Comparison of ENCODE assay signal across 22 cellular contexts in the genomic region with DNA sequence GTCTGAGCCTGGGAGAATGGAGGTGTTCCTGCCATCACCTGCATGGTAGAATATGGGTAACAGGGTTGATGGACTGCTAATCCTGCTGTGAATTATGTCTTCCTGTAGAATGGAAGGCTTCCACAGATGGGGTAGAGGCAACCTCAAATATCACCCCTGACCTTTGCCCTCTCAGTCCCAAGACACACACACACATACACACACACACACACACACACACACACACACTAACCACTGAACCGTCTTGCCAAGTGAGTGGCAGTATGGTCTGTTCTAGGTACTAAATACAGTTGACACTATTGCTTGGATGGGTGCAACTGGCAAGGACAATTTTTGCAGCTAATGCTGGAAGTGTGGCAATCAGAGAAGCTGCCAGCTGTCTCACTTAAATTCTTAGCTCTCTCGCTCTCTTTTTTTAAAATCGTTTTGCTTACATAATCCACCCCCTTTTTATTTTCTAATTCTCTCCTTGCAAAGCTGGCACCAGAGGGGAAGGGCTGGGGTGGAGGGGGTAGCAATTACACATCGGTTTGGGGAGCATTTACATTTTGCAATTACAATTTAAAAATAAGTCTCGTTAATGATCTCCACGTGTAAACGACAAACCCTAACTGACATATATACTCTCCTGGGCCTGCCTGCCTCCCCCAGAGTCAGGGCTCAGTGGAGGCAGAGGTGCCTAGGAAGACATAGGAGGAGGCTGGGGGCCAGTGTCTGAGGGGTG.
DNase-seq lines count a peak whose midpoint lies in the region; ATAC-seq and TF ChIP-seq lines count a peak whose summit lies in the region.
"Had no signal": no experiment of that assay in that cellular context is flagged by ENCODE, and none has a peak within 500 bp of the region (broad histone marks: within the 10 kb centered on the region; RNA-seq: fewer than 3 reads in every experiment).

No MANE protein-coding gene starts in this region.

- TF ChIP-seq CTCF in osteoblast (IDR thresholded peaks at IDR 0.05; ENCODE audit: extremely low read depth, low read depth, low read length) (no peak), OCI-LY7 (conservative IDR thresholded peaks at IDR 0.05; ENCODE audit: low read length) (no peak)

- no peaks in the 10 kb centered on the region for H3K9me3 ChIP-seq in Karpas-422 (ENCODE audit: low read length)
- H3K9me3 ChIP-seq in osteoblast (ENCODE audit: low read depth, low read length): no peaks in the 10 kb centered on the region
- H3K9me3 ChIP-seq in OCI-LY7 (ENCODE audit: low read length): no peaks in the 10 kb centered on the region
- H3K9me3 ChIP-seq: BLaER1, Peyer's patch had no signal

- H3K4me1 ChIP-seq in Karpas-422 (ENCODE audit: low read length): peaks cover 79% of the 10 kb centered on the region
- no peaks in the 10 kb centered on the region for H3K4me1 ChIP-seq in osteoblast (ENCODE audit: insufficient read depth, low read length)
- H3K4me1 ChIP-seq in OCI-LY7 (ENCODE audit: insufficient read depth, low read length, poor library complexity, severe bottlenecking): no peaks in the 10 kb centered on the region
- H3K4me1 ChIP-seq: Peyer's patch had no signal

- H4K20me1 ChIP-seq in Karpas-422 (ENCODE audit: insufficient read depth, low read depth, low read length): no peaks in the 10 kb centered on the region
- H4K20me1 ChIP-seq in osteoblast (ENCODE audit: insufficient read depth, low read length): no peaks in the 10 kb centered on the region
- no peaks in the 10 kb centered on the region for H4K20me1 ChIP-seq in OCI-LY7 (ENCODE audit: insufficient read depth, low read length)
- H4K20me1 ChIP-seq: BLaER1 had no signal

- intact Hi-C loops in OCI-LY7 (cut with micrococcal nuclease; ENCODE audit: unreplicated experiment) (no loop called here), left ventricle myocardium superior (cut with micrococcal nuclease) (no loop called here)

- H3K36me3 ChIP-seq in Karpas-422 (ENCODE audit: insufficient read depth, low read length) (no peaks in the 10 kb centered on the region), osteoblast (ENCODE audit: insufficient read depth, low read length) (no peaks in the 10 kb centered on the region), OCI-LY7 (ENCODE audit: insufficient read depth, low read length) (no peaks in the 10 kb centered on the region)
- H3K36me3 ChIP-seq: BLaER1, Peyer's patch had no signal

- H2AFZ ChIP-seq in Karpas-422 (ENCODE audit: low read length) (no peak overlapping the region), osteoblast (ENCODE audit: low read length) (no peak overlapping the region), OCI-LY7 (ENCODE audit: low read length) (no peak overlapping the region)

- H3K9me2 ChIP-seq in Karpas-422 (replicated peaks; ENCODE audit: insufficient read depth, low read length) (no peaks in the 10 kb centered on the region), OCI-LY7 (ENCODE audit: insufficient read depth, low read length) (no peaks in the 10 kb centered on the region)

- peak overlapping the region; percentile 69 for H3K9ac ChIP-seq in Karpas-422 (ENCODE audit: low read length)
- H3K9ac ChIP-seq: BLaER1 had no signal

- H3K27me3 ChIP-seq in Karpas-422 (ENCODE audit: low read length) (no peaks in the 10 kb centered on the region), osteoblast (ENCODE audit: insufficient read depth, low read length) (peaks cover 2% of the 10 kb centered on the region)
- H3K27me3 ChIP-seq: BLaER1, Peyer's patch had no signal

- BruUV-seq in OCI-LY7 (replicated peaks; lab: Mats Ljungman, UMichigan): no TSS peak

- H3K4me3 ChIP-seq in Karpas-422 (ENCODE audit: low read length) (peak overlapping the region; percentile 38; the same call in 1 of the 2 replicates), osteoblast (ENCODE audit: insufficient read depth, low read length) (no peak overlapping the region), OCI-LY7 (ENCODE audit: low read depth, low read length, poor library complexity, severe bottlenecking) (no peak overlapping the region)
- H3K4me3 ChIP-seq: BLaER1, Peyer's patch had no signal

- H3K4me2 ChIP-seq in Karpas-422 (ENCODE audit: low read depth, low read length, poor library complexity, severe bottlenecking) (peak overlapping the region; percentile 58), osteoblast (ENCODE audit: insufficient read depth, low read length) (no peak overlapping the region), OCI-LY7 (ENCODE audit: low read length) (no peak overlapping the region)
- H3K4me2 ChIP-seq: BLaER1 had no signal

- DNase-seq in Karpas-422: peak; percentile 83
- peak; percentile 55 for DNase-seq in inferior parietal cortex (ENCODE audit: extremely low spot score)
- peak; percentile 54 for DNase-seq in osteoblast (ENCODE audit: insufficient read length, low spot score, missing footprints)
- no peak for DNase-seq in OCI-LY7 (ENCODE audit: low spot score)
- DNase-seq in left ventricle myocardium superior: no peak
- DNase-seq: CD4-positive, CD25-positive, alpha-beta regulatory T cell; DMS153; DND-41; KBM-7; MM.1S; NCI-H1048; NCI-H1417; NCI-H187 treated with DMSO at 0.1 percent for 48 hours; NCI-H446; NCI-H524 treated with DMSO at 0.1 percent for 48 hours; NCI-H774; Peyer's patch; SHP77 treated with DMSO at 0.1 percent for 48 hours had no signal

- H3K27ac ChIP-seq in Karpas-422 (ENCODE audit: low read length) (peak overlapping the region; percentile 95), angular gyrus (ENCODE audit: low read depth, low read length) (peak overlapping the region; percentile 80), osteoblast (ENCODE audit: low read depth, low read length) (no peak overlapping the region), OCI-LY7 (ENCODE audit: low read depth, low read length, poor library complexity, severe bottlenecking) (no peak overlapping the region)
- H3K27ac ChIP-seq: BLaER1, Peyer's patch had no signal

- CTCF ChIA-PET in OCI-LY7 (lab: Charles Lee; ENCODE audit: unreplicated experiment): no interaction called here

- H3K79me2 ChIP-seq in Karpas-422 (ENCODE audit: low read length) (no peaks in the 10 kb centered on the region), osteoblast (ENCODE audit: insufficient read depth, low read length) (no peaks in the 10 kb centered on the region), OCI-LY7 (ENCODE audit: insufficient read depth, low read depth, low read length) (no peaks in the 10 kb centered on the region)

- POLR2A ChIA-PET in OCI-LY7 (lab: Charles Lee): interaction anchor here (0.5 kb wide), 1 partner anchor 30 kb away, joined by 3 read pairs; no protein-coding TSS in a partner anchor

- ATAC-seq in left ventricle myocardium superior (no peak), GM21423 (IDR thresholded peaks at IDR 0.05; ENCODE audit: unreplicated experiment) (no peak), HG03039 (IDR thresholded peaks at IDR 0.05; ENCODE audit: unreplicated experiment) (no peak)

Comparison
In these comparisons a context has a peak if more than half of its experiments do, and no peak if none do; other contexts are left out.
1. DNase-seq: peak in Karpas-422 (single experiment), inferior parietal cortex (single experiment) and osteoblast (single experiment); none in OCI-LY7 (single experiment) and left ventricle myocardium superior (single experiment).
2. H3K27ac ChIP-seq: peak in Karpas-422 (single experiment) and angular gyrus (single experiment); none in osteoblast (single experiment) and OCI-LY7 (single experiment).